In the genomic region with DNA sequence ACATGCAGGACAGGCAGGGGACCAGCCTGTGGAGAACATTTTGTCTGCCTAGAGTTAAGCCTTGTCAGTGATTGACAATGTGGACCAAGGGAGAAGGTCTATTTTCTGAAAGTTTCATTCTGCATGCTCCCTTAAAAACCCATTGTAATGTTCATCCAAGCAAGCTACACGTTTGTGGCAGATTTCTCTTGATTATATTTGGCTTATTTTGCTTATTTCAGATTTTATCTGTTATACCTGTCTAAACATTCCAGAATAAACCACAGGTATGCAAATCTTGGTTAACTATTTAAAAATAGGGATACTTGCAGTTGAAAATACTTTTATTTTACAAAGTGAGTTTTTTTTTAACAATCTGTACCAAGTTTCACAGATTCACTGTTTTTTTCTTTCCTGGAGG, we compare ENCODE assay signal across 17 cellular contexts.
DNase-seq lines count a peak whose midpoint lies in the region; ATAC-seq and TF ChIP-seq lines count a peak whose summit lies in the region.
"Had no signal": no experiment of that assay in that cellular context is flagged by ENCODE, and none has a peak within 500 bp of the region (broad histone marks: within the 10 kb centered on the region; RNA-seq: fewer than 3 reads in every experiment).

No MANE protein-coding gene starts in this region.

- no peak for TF ChIP-seq POLR2A in prostate gland (IDR thresholded peaks at IDR 0.05)
- TF ChIP-seq POLR2A in esophagus muscularis mucosa (IDR thresholded peaks at IDR 0.05; ENCODE audit: low read depth), result no peak

- DNase-seq in M059J (ENCODE audit: low read depth) (peak; percentile 78), RWPE2 (ENCODE audit: low spot score) (no peak), foreskin keratinocyte (peak; percentile 27 to 62), prostate gland (ENCODE audit: low spot score) (no peak), HUDEP-2 (lab: John Stamatoyannopoulos, UW; ENCODE audit: unreplicated experiment in 76 of 76) (no peak), posterior cingulate gyrus (no peak), esophagus muscularis mucosa (ENCODE audit: extremely low spot score) (no peak), LoVo (ENCODE audit: low spot score) (no peak)
- DNase-seq: H9, NCI-H1417, NCI-H1694 treated with DMSO at 0.1 percent for 48 hours, NCI-H748 treated with DMSO at 0.1 percent for 48 hours, Right ventricle myocardium superior, SW 1271 had no signal

- TF ChIP-seq CTCF in RWPE2 (IDR thresholded peaks at IDR 0.05; ENCODE audit: poor library complexity, severe bottlenecking) (no peak), foreskin keratinocyte (conservative IDR thresholded peaks at IDR 0.05) (no peak), prostate gland (IDR thresholded peaks at IDR 0.05) (no peak), esophagus muscularis mucosa (IDR thresholded peaks at IDR 0.05) (no peak)

- H3K9me3 ChIP-seq in RWPE2 (ENCODE audit: severe bottlenecking) (no peaks in the 10 kb centered on the region), prostate gland (no peaks in the 10 kb centered on the region), esophagus muscularis mucosa (no peaks in the 10 kb centered on the region)
- H3K9me3 ChIP-seq: A549 had no signal

- no peaks in the 10 kb centered on the region for H3K36me3 ChIP-seq in RWPE2 (ENCODE audit: low read depth)
- H3K36me3 ChIP-seq in prostate gland, result no peaks in the 10 kb centered on the region
- H3K36me3 ChIP-seq in esophagus muscularis mucosa, result no peaks in the 10 kb centered on the region

- H3K4me3 ChIP-seq in RWPE2 (ENCODE audit: severe bottlenecking), result no peak overlapping the region
- no peak overlapping the region for H3K4me3 ChIP-seq in prostate gland
- no peak overlapping the region for H3K4me3 ChIP-seq in esophagus muscularis mucosa
- H3K4me3 ChIP-seq: A549 had no signal

- intact Hi-C loops in prostate gland (cut with DNase I), result no loop called here
- intact Hi-C loops in posterior cingulate gyrus (cut with DNase I), result no loop called here
- intact Hi-C loops in esophagus muscularis mucosa (cut with DNase I), result no loop called here

- ATAC-seq in RWPE2 (ENCODE audit: low read depth) (no peak), foreskin keratinocyte (no peak)
- ATAC-seq: A549, Panc1 had no signal

- H3K4me1 ChIP-seq in RWPE2 (ENCODE audit: insufficient read depth, poor library complexity, severe bottlenecking) (peaks cover 68% of the 10 kb centered on the region), foreskin keratinocyte (peaks cover 56% of the 10 kb centered on the region), prostate gland (replicated peaks) (peaks cover 7% of the 10 kb centered on the region), esophagus muscularis mucosa (peaks cover 0 to 30% (median 24%) of the 10 kb centered on the region in 4 donors)

- H3K27me3 ChIP-seq in RWPE2 (ENCODE audit: insufficient read depth, poor library complexity, severe bottlenecking) (no peaks in the 10 kb centered on the region), foreskin keratinocyte (no peaks in the 10 kb centered on the region), prostate gland (replicated peaks; ENCODE audit: insufficient read depth) (no peaks in the 10 kb centered on the region), esophagus muscularis mucosa (no peaks in the 10 kb centered on the region)

- no peak for TF ChIP-seq EP300 in esophagus muscularis mucosa (IDR thresholded peaks at IDR 0.05)

- H3K27ac ChIP-seq in RWPE2 (ENCODE audit: poor library complexity, severe bottlenecking) (peak overlapping the region; percentile 100), foreskin keratinocyte (no peak overlapping the region), prostate gland (peak overlapping the region; percentile 76 to 82), esophagus muscularis mucosa (replicated peaks in 1 of 4) (peak overlapping the region in 1 of 4 donors; percentile 62)
- H3K27ac ChIP-seq: A549, KMS-11 had no signal

- WGBS in prostate gland, result 20% methylated on average over 1 of the region's 1 CpG
- 56% methylated on average over 1 of the region's 1 CpG for WGBS in esophagus muscularis mucosa

Comparison
In these comparisons a context has a peak if more than half of its experiments do, and no peak if none do; other contexts are left out.
1. DNase-seq: peak in M059J (single experiment) and foreskin keratinocyte (2 of 2); none in RWPE2 (single experiment), prostate gland (single experiment), HUDEP-2 (0 of 76), posterior cingulate gyrus (0 of 10), esophagus muscularis mucosa (single experiment) and LoVo (single experiment).